1 cellular context compared by ENCODE assay signal in genomic region chr17:39757176-39757662, GRCh38.
TF ChIP-seq lines count a peak whose summit lies in the region.

No MANE protein-coding gene starts in this region.

TF ChIP-seq in A549, 52 proteins besides CTCF, POLR2A, EP300 and RAD21:
- TF ChIP-seq JUN (IDR thresholded peaks at IDR 0.05): no peak
- TF ChIP-seq POLR2AphosphoS2 (conservative IDR thresholded peaks at IDR 0.05; ENCODE audit: low read length): no peak
- TF ChIP-seq REST (IDR thresholded peaks at IDR 0.05): no peak
- TF ChIP-seq MAFK (IDR thresholded peaks at IDR 0.05; ENCODE audit: partially characterized antibody): peak; percentile 25
- no peak for TF ChIP-seq USF2 (IDR thresholded peaks at IDR 0.05)
- TF ChIP-seq HOXB13 (CRISPR knock-in tag; IDR thresholded peaks at IDR 0.05; ENCODE audit: low read depth): no peak
- TF ChIP-seq FOSL2 (IDR thresholded peaks at IDR 0.05): no peak
- TF ChIP-seq FOSL2 (CRISPR knock-in tag; IDR thresholded peaks at IDR 0.05): no peak
- no peak for TF ChIP-seq TP53 (CRISPR knock-in tag; IDR thresholded peaks at IDR 0.05)
